In genomic region chr18:10003281-10003680, GRCh38 we compare ENCODE assay signal across 2 cellular contexts.
TF ChIP-seq lines count a peak whose summit lies in the region.

No MANE protein-coding gene starts in this region.

TF ChIP-seq in A549, 52 proteins besides CTCF, POLR2A, EP300 and RAD21:
- TF ChIP-seq BHLHE40 (IDR thresholded peaks at IDR 0.05; ENCODE audit: low read depth, low read length) = no peak
- TF ChIP-seq KDM1A (IDR thresholded peaks at IDR 0.05; ENCODE audit: low read depth) = no peak
- TF ChIP-seq MAFK (IDR thresholded peaks at IDR 0.05; ENCODE audit: partially characterized antibody) = peak; percentile 51
- no peak for TF ChIP-seq JUNB (IDR thresholded peaks at IDR 0.05)
TF ChIP-seq in A549: peak in this region for 1.

TF ChIP-seq in H1, 55 proteins besides CTCF, POLR2A, EP300 and RAD21:
- no peak for TF ChIP-seq CHD2 (IDR thresholded peaks at IDR 0.05; ENCODE audit: low read length)
- peak; percentile 35; the same call in 1 of the 2 replicates for TF ChIP-seq MAFK (IDR thresholded peaks at IDR 0.05; ENCODE audit: low read depth, low read length)
- no peak for TF ChIP-seq TEAD4 (IDR thresholded peaks at IDR 0.05; ENCODE audit: low read depth, low read length)
